ENCODE assay signal across 9 cellular contexts in the genomic region with DNA sequence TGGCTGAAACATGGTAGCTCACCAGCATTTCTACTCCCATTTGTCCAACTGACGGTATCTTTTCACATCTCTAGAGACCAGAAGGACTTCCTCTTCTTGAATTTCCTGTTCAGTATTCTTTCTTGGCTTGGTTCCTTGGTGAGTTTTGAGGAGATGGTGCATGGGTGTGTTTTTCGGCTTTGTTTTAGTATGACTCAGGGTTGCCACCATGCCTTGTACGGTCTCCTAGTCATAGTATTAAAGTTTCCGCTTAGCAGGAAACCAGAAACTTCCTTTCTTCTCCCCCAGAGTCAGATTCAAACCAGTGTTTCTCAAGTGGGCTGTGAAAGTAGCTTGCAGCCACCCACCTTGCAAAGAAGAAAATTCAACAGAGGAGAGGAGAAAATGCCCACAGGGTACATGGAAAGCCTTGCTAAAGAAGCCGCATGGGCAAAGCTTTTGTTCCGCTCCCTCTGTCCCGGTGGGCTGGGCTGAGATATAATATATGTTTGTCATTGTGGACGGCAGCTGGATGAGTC. TPM values are rescaled to one million over a fixed set of nuclear protein-coding genes. Genes with fewer than 3 reads are reported as not detected.
A peak's percentile ranks its signal among the peaks of the same experiment; 100 is the strongest.
DNase-seq lines count a peak whose midpoint lies in the region; ATAC-seq and TF ChIP-seq lines count a peak whose summit lies in the region.
"Had no signal": no experiment of that assay in that cellular context is flagged by ENCODE, and none has a peak within 500 bp of the region (broad histone marks: within the 10 kb centered on the region; RNA-seq: fewer than 3 reads in every experiment).

No MANE protein-coding gene starts in this region.

- no peak overlapping the region for H2AK5ac ChIP-seq in H9 (ENCODE audit: insufficient read length, low read length)

- no peak overlapping the region for H4K91ac ChIP-seq in H9 (ENCODE audit: insufficient read length, low read depth, low read length)

- H2BK20ac ChIP-seq in H9 (ENCODE audit: low read depth, low read length, poor library complexity, severe bottlenecking), result no peak overlapping the region

- peak overlapping the region; percentile 82 for H3K4me3 Mint-ChIP-seq in CD4-positive, alpha-beta T cell
- peak overlapping the region; percentile 85 for H3K4me3 Mint-ChIP-seq in activated T-helper 17 cell treated with anti-CD3 and anti-CD28 coated beads, Interleukin-2, amount 50 U/mL, for 72 hours
- no peak overlapping the region for H3K4me3 Mint-ChIP-seq in H9

- no peak overlapping the region for H2BK120ac ChIP-seq in H9 (ENCODE audit: low read depth, low read length, poor library complexity, severe bottlenecking)

- H3K18ac ChIP-seq in H9 (ENCODE audit: insufficient read length, low read depth, low read length), result no peak overlapping the region

- H3K9ac ChIP-seq in H9 (ENCODE audit: extremely low read depth, insufficient read length, low read length), result no peak overlapping the region
- H3K9ac ChIP-seq: KMS-11 had no signal

- H4K5ac ChIP-seq in H9 (ENCODE audit: insufficient read length, low read depth, low read length), result no peak overlapping the region

- peaks cover 36% of the 10 kb centered on the region for H3K36me3 Mint-ChIP-seq in CD4-positive, alpha-beta T cell (ENCODE audit: low read depth)
- H3K36me3 Mint-ChIP-seq in activated T-helper 17 cell treated with anti-CD3 and anti-CD28 coated beads, Interleukin-2, amount 50 U/mL, for 72 hours (ENCODE audit: low read depth), result peaks cover 100% of the 10 kb centered on the region
- H3K36me3 Mint-ChIP-seq in H9 (ENCODE audit: insufficient read depth in 1 of 3, low read depth in 3 of 3), result peaks cover 0 to 13% (median 13%) of the 10 kb centered on the region in 3 experiments; a peak in 6 of 7 replicates

- H2BK15ac ChIP-seq in H9 (ENCODE audit: low read depth, low read length), result no peak overlapping the region

- no peak overlapping the region for H3K4me2 ChIP-seq in H9 (ENCODE audit: insufficient read depth, insufficient read length, low read length)
- H3K4me2 ChIP-seq: KMS-11 had no signal

- H4K8ac ChIP-seq in H9 (replicated peaks; ENCODE audit: insufficient read length, low read depth, low read length), result no peak overlapping the region

- peaks cover 9% of the 10 kb centered on the region for H3K23me2 ChIP-seq in H9 (ENCODE audit: insufficient read length, low read depth, low read length, poor library complexity, severe bottlenecking)

- peak overlapping the region; percentile 39 for H3K27ac ChIP-seq in CD4-positive, alpha-beta T cell (ENCODE audit: low read depth, low read length)
- H3K27ac ChIP-seq in H9 (ENCODE audit: insufficient read length, low read depth, low read length), result no peak overlapping the region
- H3K27ac ChIP-seq: KMS-11 had no signal

- no peak overlapping the region for H3K23ac ChIP-seq in H9 (ENCODE audit: insufficient read length, low read depth, low read length)

- H3K27ac Mint-ChIP-seq in CD4-positive, alpha-beta T cell, result peak overlapping the region; percentile 83
- H3K27ac Mint-ChIP-seq in activated T-helper 17 cell treated with anti-CD3 and anti-CD28 coated beads, Interleukin-2, amount 50 U/mL, for 72 hours, result peak overlapping the region; percentile 99
- no peak overlapping the region for H3K27ac Mint-ChIP-seq in H9

- no peaks in the 10 kb centered on the region for H4K20me1 ChIP-seq in H9 (ENCODE audit: control insufficient read depth, insufficient read depth, insufficient read length)

- no peak overlapping the region for H3K4ac ChIP-seq in H9 (ENCODE audit: low read depth, low read length)

- no peak overlapping the region for H3K56ac ChIP-seq in H9 (ENCODE audit: insufficient read length, low read depth, low read length)

- no peak overlapping the region for H2AFZ ChIP-seq in H9 (ENCODE audit: low read length)

- no peaks in the 10 kb centered on the region for H3K79me1 ChIP-seq in H9 (ENCODE audit: insufficient read depth, low read depth, low read length, poor library complexity, severe bottlenecking)

- CTCF ChIA-PET in CD4-positive, alpha-beta T cell (lab: Charles Lee), result no interaction called here

- ATAC-seq in CD4-positive, alpha-beta T cell (ENCODE audit: poor library complexity), result peak; percentile 75
- ATAC-seq in GM19468 (IDR thresholded peaks at IDR 0.05; ENCODE audit: extremely low read depth, unreplicated experiment) (peak; percentile 87), HG03565 (IDR thresholded peaks at IDR 0.05; ENCODE audit: unreplicated experiment) (peak; percentile 90)
- peak; percentile 84 for ATAC-seq in activated T-helper 17 cell treated with anti-CD3 and anti-CD28 coated beads, Interleukin-2, amount 50 U/mL, for 72 hours (replicated peaks)
- peak; percentile 88 for ATAC-seq in stimulated activated naive CD8-positive, alpha-beta T cell treated with anti-CD3 and anti-CD28 coated beads, Interleukin-15, Interleukin-2, amounts not matched to agents 100 U/mL and 50 U/mL, for 24 hours

- no peaks in the 10 kb centered on the region for H3K9me3 Mint-ChIP-seq in CD4-positive, alpha-beta T cell
- peaks cover 5% of the 10 kb centered on the region for H3K9me3 Mint-ChIP-seq in activated T-helper 17 cell treated with anti-CD3 and anti-CD28 coated beads, Interleukin-2, amount 50 U/mL, for 72 hours
- no peaks in the 10 kb centered on the region; a peak in 2 of 5 replicates for H3K9me3 Mint-ChIP-seq in H9

- H3K14ac ChIP-seq in H9 (ENCODE audit: insufficient read depth, low read length), result no peak overlapping the region

- no peaks in the 10 kb centered on the region; the same call in 1 of the 2 replicates for H3K4me1 ChIP-seq in H9 (ENCODE audit: insufficient read depth, low read length)

- WGBS in H9 (ENCODE audit: extremely low coverage, insufficient read length, low lambda C conversion rate), result no CpG with 5 or more reads among the region's 8 CpGs

- POLR2A ChIA-PET in CD4-positive, alpha-beta T cell (lab: Charles Lee), result no interaction called here

- no peak overlapping the region for H3T11ph ChIP-seq in H9 (ENCODE audit: low read length)

- intact Hi-C loops in CD4-positive, alpha-beta T cell (cut with DNase I, micrococcal nuclease), result loop anchor here (2.0 to 10.0 kb wide), 4 partner anchors 14 to 1302 kb away; partner anchors contain the start of genes P2RY8 (in 1 of the 2) and SLC25A6 (in 1 of the 2)

- H3K27me3 Mint-ChIP-seq in CD4-positive, alpha-beta T cell, result no peaks in the 10 kb centered on the region
- no peaks in the 10 kb centered on the region for H3K27me3 Mint-ChIP-seq in activated T-helper 17 cell treated with anti-CD3 and anti-CD28 coated beads, Interleukin-2, amount 50 U/mL, for 72 hours
- H3K27me3 Mint-ChIP-seq in H9 (ENCODE audit: low read depth), result peaks cover 35% of the 10 kb centered on the region

- H2BK5ac ChIP-seq in H9 (ENCODE audit: insufficient read length, low read length), result no peak overlapping the region

- DNase-seq in CD4-positive, alpha-beta T cell, result peak in 5 of 10 experiments; percentile 20 to 51 (median 30)
- peak; percentile 77 for DNase-seq in hepatic stellate cell (ENCODE audit: low spot score)
- peak; percentile 59 for DNase-seq in stimulated activated naive CD8-positive, alpha-beta T cell treated with anti-CD3 and anti-CD28 coated beads, Interleukin-15, Interleukin-2, amounts not matched to agents 100 U/mL and 50 U/mL, for 24 hours
- DNase-seq in H9, result no peak
- DNase-seq in NCI-H2171 (lab: John Stamatoyannopoulos, UW), result no peak

- no peaks in the 10 kb centered on the region for H3K9me3 ChIP-seq in CD4-positive, alpha-beta T cell (ENCODE audit: control insufficient read depth, low read length)
- H3K9me3 ChIP-seq in H9 (ENCODE audit: control insufficient read depth, low read depth, low read length), result no peaks in the 10 kb centered on the region

- no peak for TF ChIP-seq CTCF in CD4-positive, alpha-beta T cell (IDR thresholded peaks at IDR 0.05)
- no peak for TF ChIP-seq CTCF in H9 (conservative IDR thresholded peaks at IDR 0.05)

- no peak overlapping the region for H2BK12ac ChIP-seq in H9 (ENCODE audit: insufficient read length, low read depth, low read length)

- H3K27me3 ChIP-seq in CD4-positive, alpha-beta T cell (ENCODE audit: control insufficient read depth, insufficient read depth, low read length), result no peaks in the 10 kb centered on the region
- H3K27me3 ChIP-seq in H9 (ENCODE audit: insufficient read depth, low read length), result peaks cover 17% of the 10 kb centered on the region

- no peaks in the 10 kb centered on the region for H3K79me2 ChIP-seq in H9 (ENCODE audit: insufficient read depth, low read length)

- peaks cover 96% of the 10 kb centered on the region for H3K4me1 Mint-ChIP-seq in CD4-positive, alpha-beta T cell (ENCODE audit: low read depth)
- peaks cover 68% of the 10 kb centered on the region for H3K4me1 Mint-ChIP-seq in activated T-helper 17 cell treated with anti-CD3 and anti-CD28 coated beads, Interleukin-2, amount 50 U/mL, for 72 hours
- peaks cover 38 to 41% of the 10 kb centered on the region in 2 experiments for H3K4me1 Mint-ChIP-seq in H9

RNA-seq across cellular contexts. Expression of gene CD99, which starts 5.7 kb away (rescaled TPM):
- 100 to 1,000 TPM; 170 to 184 TPM for total RNA-seq in CD4-positive, alpha-beta T cell
- total RNA-seq in activated T-helper 17 cell treated with anti-CD3 and anti-CD28 coated beads, Interleukin-2, amount 50 U/mL, for 72 hours, result 100 to 1,000 TPM; 157 to 231 TPM
- total RNA-seq in H9 (2021), result 92.1 and 92.4 TPM in 2 replicates

RNA-seq across cellular contexts. Expression of gene XG, which starts 55.1 kb away (rescaled TPM):
- total RNA-seq in CD4-positive, alpha-beta T cell, result not detected
- total RNA-seq in activated T-helper 17 cell treated with anti-CD3 and anti-CD28 coated beads, Interleukin-2, amount 50 U/mL, for 72 hours, result under 1 TPM in 1 of 2 donors, not detected in 1; 0.34 TPM
- 1.1 and 1.7 TPM in 2 replicates for total RNA-seq in H9 (2021)

Comparison
In these comparisons a context has a peak if more than half of its experiments do, and no peak if none do; other contexts are left out.
1. DNase-seq: peak in hepatic stellate cell (single experiment) and stimulated activated naive CD8-positive, alpha-beta T cell treated with anti-CD3 and anti-CD28 coated beads, Interleukin-15, Interleukin-2, amounts not matched to agents 100 U/mL and 50 U/mL, for 24 hours (single experiment); none in H9 (single experiment) and NCI-H2171 (single experiment).
2. H3K27ac Mint-ChIP-seq: peak in CD4-positive, alpha-beta T cell (single experiment) and activated T-helper 17 cell treated with anti-CD3 and anti-CD28 coated beads, Interleukin-2, amount 50 U/mL, for 72 hours (single experiment); none in H9 (0 of 3).
3. H3K4me3 Mint-ChIP-seq: peak in CD4-positive, alpha-beta T cell (single experiment) and activated T-helper 17 cell treated with anti-CD3 and anti-CD28 coated beads, Interleukin-2, amount 50 U/mL, for 72 hours (single experiment); none in H9 (0 of 2).
4. Peak in every context shown above with its lines, with median percentiles within 50 percentile points of each other: ATAC-seq.